ENCODE assay signal across 19 cellular contexts in genomic region chr10:25047902-25048301, GRCh38. TPM values are rescaled to one million over a fixed set of nuclear protein-coding genes. Genes with fewer than 3 reads are reported as not detected.
A peak's percentile ranks its signal among the peaks of the same experiment; 100 is the strongest.
DNase-seq lines count a peak whose midpoint lies in the region; ATAC-seq and TF ChIP-seq lines count a peak whose summit lies in the region.
"Had no signal": no experiment of that assay in that cellular context is flagged by ENCODE, and none has a peak within 500 bp of the region (broad histone marks: within the 10 kb centered on the region; RNA-seq: fewer than 3 reads in every experiment).

No MANE protein-coding gene starts in this region.

- no peaks in the 10 kb centered on the region for H4K20me1 ChIP-seq in BLaER1 treated with 17β-estradiol and CSF1 and Interleukin-3, amounts not matched to agents 10 nM and 100 nM

- in situ Hi-C loops in G401 (cut with HindIII; ENCODE audit: low sequenced_read_pairs) = no loop called here

- no peak overlapping the region for H3K4me3 Mint-ChIP-seq in natural killer cell
- H3K4me3 Mint-ChIP-seq in CD14-positive monocyte = no peak overlapping the region
- H3K4me3 Mint-ChIP-seq: CD4-positive, CD25-positive, alpha-beta regulatory T cell; nephron had no signal

- DNase-seq in NCI-H446 treated with DMSO at 0.1 percent for 48 hours (lab: John Stamatoyannopoulos, UW) (peak; percentile 26), body of pancreas (peak in 1 of 4 donors; percentile 11), left colon (no peak), natural killer cell (no peak), CD14-positive monocyte (ENCODE audit: low spot score) (no peak), G401 (ENCODE audit: low spot score) (no peak)
- DNase-seq in stimulated activated naive CD4-positive, alpha-beta T cell treated with Interleukin-2 at 50 U/mL for 16 hours (lab: John Stamatoyannopoulos, UW) = no peak
- DNase-seq: activated CD4-positive, alpha-beta T cell treated with anti-CD3 and anti-CD28 coated beads for 1 hour; amniotic stem cell; CD4-positive, CD25-positive, alpha-beta regulatory T cell; GDM1; Kasumi-1; NCI-H2107; stimulated activated CD4-positive, alpha-beta T cell treated with anti-CD3 and anti-CD28 coated beads, Interleukin-4, amount 100 ng/mL, for 4 hours; stimulated activated naive CD4-positive, alpha-beta T cell had no signal

- TF ChIP-seq POLR2A in body of pancreas (IDR thresholded peaks at IDR 0.05) = no peak

- no peaks in the 10 kb centered on the region for H3K36me3 Mint-ChIP-seq in natural killer cell
- H3K36me3 Mint-ChIP-seq in CD14-positive monocyte = no peaks in the 10 kb centered on the region
- H3K36me3 Mint-ChIP-seq: CD4-positive, CD25-positive, alpha-beta regulatory T cell had no signal

- H3K27ac Mint-ChIP-seq in natural killer cell = no peak overlapping the region
- no peak overlapping the region for H3K27ac Mint-ChIP-seq in CD14-positive monocyte
- H3K27ac Mint-ChIP-seq: CD4-positive, CD25-positive, alpha-beta regulatory T cell; nephron had no signal

- peaks cover 18 to 47% of the 10 kb centered on the region in 2 donors for H3K27me3 Mint-ChIP-seq in natural killer cell (ENCODE audit: low read depth in 2 of 2)
- peaks cover 0 to 6% (median 1%) of the 10 kb centered on the region in 3 donors for H3K27me3 Mint-ChIP-seq in CD14-positive monocyte (ENCODE audit: low read depth in 3 of 3)

- no peak overlapping the region for H3K27ac ChIP-seq in BLaER1 treated with 17β-estradiol and CSF1 and Interleukin-3, amounts not matched to agents 10 nM and 100 nM
- no peak overlapping the region for H3K27ac ChIP-seq in body of pancreas
- H3K27ac ChIP-seq: SK-N-MC had no signal

- no peaks in the 10 kb centered on the region for H3K27me3 ChIP-seq in BLaER1 treated with 17β-estradiol and CSF1 and Interleukin-3, amounts not matched to agents 10 nM and 100 nM
- no peaks in the 10 kb centered on the region for H3K27me3 ChIP-seq in body of pancreas

- H3K36me3 ChIP-seq in BLaER1 treated with 17β-estradiol and CSF1 and Interleukin-3, amounts not matched to agents 10 nM and 100 nM = no peaks in the 10 kb centered on the region
- no peaks in the 10 kb centered on the region for H3K36me3 ChIP-seq in body of pancreas (replicated peaks in 1 of 2; ENCODE audit: insufficient read depth in 1 of 2, low read depth in 2 of 2)

- H3K4me1 Mint-ChIP-seq in natural killer cell (no peaks in the 10 kb centered on the region), CD14-positive monocyte (no peaks in the 10 kb centered on the region)
- H3K4me1 Mint-ChIP-seq: CD4-positive, CD25-positive, alpha-beta regulatory T cell; nephron had no signal

- TF ChIP-seq CTCF in body of pancreas (IDR thresholded peaks at IDR 0.05) = no peak
- no peak for TF ChIP-seq CTCF in natural killer cell (IDR thresholded peaks at IDR 0.05)
- no peak for TF ChIP-seq CTCF in CD14-positive monocyte (IDR thresholded peaks at IDR 0.05)

- no peak overlapping the region for H3K9ac ChIP-seq in BLaER1 treated with 17β-estradiol and CSF1 and Interleukin-3, amounts not matched to agents 10 nM and 100 nM

- ATAC-seq in body of pancreas (peak; percentile 15), left colon (peak; percentile 12), natural killer cell (no peak)

- intact Hi-C loops in body of pancreas (cut with DNase I) = no loop called here
- intact Hi-C loops in left colon (cut with DNase I, micrococcal nuclease) = no loop called here
- intact Hi-C loops in natural killer cell (cut with micrococcal nuclease) = no loop called here
- intact Hi-C loops in CD14-positive monocyte (cut with micrococcal nuclease) = no loop called here

- peaks cover 0 to 12% (median 8%) of the 10 kb centered on the region in 10 experiments; a peak in 7 of 20 replicates for H3K4me1 ChIP-seq in BLaER1 treated with 17β-estradiol and CSF1 and Interleukin-3, amounts not matched to agents 10 nM and 100 nM
- H3K4me1 ChIP-seq in body of pancreas = no peaks in the 10 kb centered on the region

- peaks cover 0 to 9% (median 0%) of the 10 kb centered on the region in 11 experiments; a peak in 2 of 22 replicates for H3K9me3 ChIP-seq in BLaER1 treated with 17β-estradiol and CSF1 and Interleukin-3, amounts not matched to agents 10 nM and 100 nM (replicated peaks in 1 of 11)
- no peaks in the 10 kb centered on the region for H3K9me3 ChIP-seq in body of pancreas

- H3K4me2 ChIP-seq in BLaER1 treated with 17β-estradiol and CSF1 and Interleukin-3, amounts not matched to agents 10 nM and 100 nM = peak overlapping the region in 6 of 11 experiments; percentile 20 to 53 (median 42); a peak in 8 of 22 replicates

- H3K9me3 Mint-ChIP-seq in natural killer cell = no peaks in the 10 kb centered on the region
- peaks cover 0 to 5% (median 2%) of the 10 kb centered on the region in 7 donors for H3K9me3 Mint-ChIP-seq in CD14-positive monocyte
- H3K9me3 Mint-ChIP-seq: nephron had no signal

- no peak overlapping the region for H3K4me3 ChIP-seq in BLaER1 treated with 17β-estradiol and CSF1 and Interleukin-3, amounts not matched to agents 10 nM and 100 nM
- H3K4me3 ChIP-seq in body of pancreas = no peak overlapping the region
- H3K4me3 ChIP-seq: SK-N-MC had no signal

- 54 to 61% methylated on average over 3 of the region's 3 CpGs for WGBS in body of pancreas, 2 donors

RNA-seq across cellular contexts. Expression of gene THNSL1, which starts 31.5 kb away (rescaled TPM):
- total RNA-seq in body of pancreas = 1 to 10 TPM in 1 of 2 donors, under 1 TPM in 1; under 0.01 to 4.9 TPM
- 1 to 10 TPM; 2.5 to 3.0 TPM for total RNA-seq in left colon
- 1 to 10 TPM; 1.2 to 2.9 (median 2.3) TPM for total RNA-seq in natural killer cell
- polyA plus RNA-seq in CD14-positive monocyte = under 1 TPM in 1 of 2 donors, not detected in 1; 0.13 TPM
- 6.4 TPM in 2 replicates for total RNA-seq in G401 (2014; rRNA removed; shearing (Covaris generic))

RNA-seq across cellular contexts. Expression of gene ENKUR, which starts 31.9 kb away (rescaled TPM):
- total RNA-seq in body of pancreas = not detected
- total RNA-seq in left colon = 1 to 10 TPM in 1 of 2 donors, under 1 TPM in 1; 0.39 to 1.3 TPM
- 1 to 10 TPM in 1 of 3 donors, under 1 TPM in 2; 0.48 to 3.0 (median 0.73) TPM for total RNA-seq in natural killer cell
- under 1 TPM in 1 of 2 donors, not detected in 1; 0.16 TPM for polyA plus RNA-seq in CD14-positive monocyte
- total RNA-seq in G401 (2014; rRNA removed; shearing (Covaris generic)) = not detected in 2 replicates
- total RNA-seq: right cardiac atrium had no signal
- polyA plus RNA-seq: right cardiac atrium had no signal

Comparison
In these comparisons a context has a peak if more than half of its experiments do, and no peak if none do; other contexts are left out.
1. ATAC-seq: peak in body of pancreas (single experiment) and left colon (single experiment); none in natural killer cell (0 of 3).